8 cellular contexts compared by ENCODE assay signal in genomic region chr2:42196403-42197267, GRCh38. TPM values are rescaled to one million over a fixed set of nuclear protein-coding genes. Genes with fewer than 3 reads are reported as not detected.
DNase-seq lines count a peak whose midpoint lies in the region; ATAC-seq and TF ChIP-seq lines count a peak whose summit lies in the region.

No MANE protein-coding gene starts in this region.

- peak; percentile 84 for DNase-seq in A673 (ENCODE audit: low spot score)
- DNase-seq in G401 (ENCODE audit: low spot score) = peak; percentile 43
- DNase-seq in SW 1271 (lab: John Stamatoyannopoulos, UW) = peak; percentile 14 to 61
- peak; percentile 19 for DNase-seq in effector CD4-positive, alpha-beta T cell
- DNase-seq in mesendoderm = peak; percentile 93
- DNase-seq in NCI-H128 (lab: John Stamatoyannopoulos, UW; ENCODE audit: unreplicated experiment) = no peak

- in situ Hi-C loops in G401 (cut with HindIII; ENCODE audit: low sequenced_read_pairs) = no loop called here

- peak overlapping the region; percentile 45 for H2BK15ac ChIP-seq in mesendoderm (replicated peaks; ENCODE audit: low read depth)

- H3K56ac ChIP-seq in mesendoderm (ENCODE audit: low read length) = peak overlapping the region; percentile 73

- H3K27me3 ChIP-seq in A673 (replicated peaks; ENCODE audit: insufficient read depth, low read depth, low read length, poor library complexity) (no peaks in the 10 kb centered on the region), HUES64 (ENCODE audit: insufficient read depth, low read length) (no peaks in the 10 kb centered on the region), mesendoderm (ENCODE audit: insufficient read depth, low read length, poor library complexity) (no peaks in the 10 kb centered on the region)

- POLR2A ChIA-PET in A673 (lab: Charles Lee; ENCODE audit: low non-redundant PET) = no interaction called here

- WGBS in HUES64 = 91% methylated on average over 9 of the region's 9 CpGs
- WGBS in mesendoderm (ENCODE audit: extremely low coverage, insufficient coverage, low lambda C conversion rate) = no CpG with 5 or more reads among the region's 9 CpGs

- peaks cover 36% of the 10 kb centered on the region for H3K79me2 ChIP-seq in mesendoderm (ENCODE audit: control insufficient read depth, insufficient read depth, low read length)

- H3K36me3 ChIP-seq in A673 (ENCODE audit: insufficient read depth, low read length, poor library complexity, severe bottlenecking) (no peaks in the 10 kb centered on the region), HUES64 (ENCODE audit: insufficient read depth, low read length) (0 out of 2 replicates have a peak, but pooled peaks cover 2% of the 10 kb centered on the region), mesendoderm (ENCODE audit: control insufficient read depth, insufficient read depth, low read length) (no peaks in the 10 kb centered on the region)

- H4K8ac ChIP-seq in mesendoderm (ENCODE audit: low read depth, low read length) = no peak overlapping the region

- H3K4me2 ChIP-seq in mesendoderm (ENCODE audit: low read length) = no peak overlapping the region

- CTCF ChIA-PET in A673 (lab: Charles Lee) = no interaction called here

- no peak overlapping the region for H4K5ac ChIP-seq in mesendoderm (ENCODE audit: low read length)

- H2BK5ac ChIP-seq in mesendoderm (ENCODE audit: low read length) = peak overlapping the region; percentile 30

- no peak overlapping the region for H3K4ac ChIP-seq in mesendoderm (ENCODE audit: low read depth, low read length)

- H3K4me3 ChIP-seq in A673 (ENCODE audit: low read depth, low read length, poor library complexity, severe bottlenecking) (no peak overlapping the region), HUES64 (ENCODE audit: low read length) (no peak overlapping the region), mesendoderm (ENCODE audit: low read length) (no peak overlapping the region)

- peaks cover 45% of the 10 kb centered on the region for H3K4me1 ChIP-seq in A673 (ENCODE audit: insufficient read depth, low read length, poor library complexity, severe bottlenecking)
- peaks cover 20% of the 10 kb centered on the region for H3K4me1 ChIP-seq in HUES64 (ENCODE audit: insufficient read depth, low read length)
- H3K4me1 ChIP-seq in mesendoderm (ENCODE audit: control insufficient read depth, low read depth, low read length) = peaks cover 4% of the 10 kb centered on the region

- H3K23ac ChIP-seq in mesendoderm (ENCODE audit: low read length) = no peak overlapping the region

- peak; percentile 74 for TF ChIP-seq CTCF in A673 (conservative IDR thresholded peaks at IDR 0.05; ENCODE audit: low read depth, low read length)

- H2AK5ac ChIP-seq in mesendoderm (ENCODE audit: low read length) = no peak overlapping the region

- H3K9ac ChIP-seq in HUES64 (ENCODE audit: low read depth, low read length) (no peak overlapping the region), mesendoderm (ENCODE audit: low read length) (peak overlapping the region; percentile 29)

- ATAC-seq in HG03460 (IDR thresholded peaks at IDR 0.05; ENCODE audit: unreplicated experiment) = no peak

- no peaks in the 10 kb centered on the region for H3K9me3 ChIP-seq in A673 (ENCODE audit: low read depth, low read length, poor library complexity, severe bottlenecking)
- no peaks in the 10 kb centered on the region for H3K9me3 ChIP-seq in HUES64 (ENCODE audit: insufficient read depth, low read depth, low read length)

- peak overlapping the region; percentile 1 for H3K18ac ChIP-seq in mesendoderm (ENCODE audit: low read length)

- no peak overlapping the region for H2BK120ac ChIP-seq in mesendoderm (ENCODE audit: low read depth, low read length)

- H3K27ac ChIP-seq in A673 (ENCODE audit: low read depth, low read length, poor library complexity, severe bottlenecking) = peak overlapping the region; percentile 49
- H3K27ac ChIP-seq in HUES64 (ENCODE audit: low read depth, low read length) = peak overlapping the region; percentile 22; the same call in 1 of the 2 replicates
- peak overlapping the region; percentile 27 for H3K27ac ChIP-seq in mesendoderm (ENCODE audit: low read depth, low read length)

- peaks cover 16% of the 10 kb centered on the region for H3K79me1 ChIP-seq in mesendoderm (ENCODE audit: low read length)

- no TSS peak for BruUV-seq in A673 (replicated peaks; lab: Mats Ljungman, UMichigan)

- intact Hi-C loops in A673 (cut with micrococcal nuclease; ENCODE audit: unreplicated experiment) = loop anchor here (1.0 kb wide), 1 partner anchor 100 kb away; no protein-coding TSS in a partner anchor

RNA-seq across cellular contexts. Expression of gene EML4, which starts 27.5 kb away (rescaled TPM):
- total RNA-seq in A673 (2021) = 93.7 and 103 TPM in 2 replicates
- 116 and 156 TPM in 2 replicates for total RNA-seq in G401 (2014; rRNA removed; shearing (Covaris generic))
- polyA plus RNA-seq in HUES64 (2013, experiment 1 of 2) = 55.1 TPM
- polyA plus RNA-seq in HUES64 (2013, experiment 2 of 2) = 60.3 TPM
- polyA plus RNA-seq in mesendoderm (2013, experiment 1 of 2) = 55.7 TPM
- polyA plus RNA-seq in mesendoderm (2013, experiment 2 of 2) = 54.9 TPM
